Comparison of ENCODE assay signal across 12 cellular contexts in the genomic region with DNA sequence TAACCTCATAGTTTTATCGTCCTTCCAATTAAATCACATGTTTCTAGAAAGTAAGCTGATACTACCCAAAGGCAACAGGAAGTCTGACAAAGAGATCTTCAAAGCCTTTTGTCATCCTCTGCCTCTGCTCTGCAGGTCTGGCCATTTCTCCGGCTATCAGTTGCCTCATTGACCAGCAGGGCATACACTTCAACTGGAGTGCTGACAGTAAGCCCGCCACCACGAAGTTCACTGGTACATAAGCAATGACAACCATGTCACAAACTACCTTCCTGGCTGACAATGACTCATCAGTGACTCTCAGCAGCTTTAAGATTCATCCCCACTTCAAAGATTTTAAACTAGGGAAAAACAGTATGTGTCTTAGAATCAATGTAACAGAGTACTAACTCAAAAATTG. TPM values are rescaled to one million over a fixed set of nuclear protein-coding genes. Genes with fewer than 3 reads are reported as not detected.
DNase-seq lines count a peak whose midpoint lies in the region; ATAC-seq, FAIRE-seq and TF ChIP-seq lines count a peak whose summit lies in the region.
"Had no signal": no experiment of that assay in that cellular context is flagged by ENCODE, and none has a peak within 500 bp of the region (broad histone marks: within the 10 kb centered on the region; RNA-seq: fewer than 3 reads in every experiment).

No MANE protein-coding gene starts in this region.

- dilution Hi-C loops in endothelial cell of umbilical vein (cut with MboI; ENCODE audit: extremely low pct_ligation_motif_present, low sequenced_read_pairs), result no loop called here

- no peak overlapping the region for H2AFZ ChIP-seq in endothelial cell of umbilical vein (ENCODE audit: low read depth, low read length)

- H3K36me3 Mint-ChIP-seq in activated CD4-positive, alpha-beta T cell treated with anti-CD3 and anti-CD28 coated beads for 36 hours (ENCODE audit: low read depth), result peaks cover 21% of the 10 kb centered on the region
- H3K36me3 Mint-ChIP-seq in activated CD4-positive, alpha-beta T cell treated with anti-CD3 and anti-CD28 coated beads, Interleukin-2, amount 10 ng/mL, durations not matched to agents 24 days and 14 days (ENCODE audit: low read depth), result peaks cover 47% of the 10 kb centered on the region

- no peak overlapping the region for H3K4me3 Mint-ChIP-seq in activated CD4-positive, alpha-beta T cell treated with anti-CD3 and anti-CD28 coated beads for 36 hours
- H3K4me3 Mint-ChIP-seq in activated CD4-positive, alpha-beta T cell treated with anti-CD3 and anti-CD28 coated beads, Interleukin-2, amount 10 ng/mL, durations not matched to agents 24 days and 14 days, result peak overlapping the region; percentile 63

- H3K9me3 Mint-ChIP-seq in activated CD4-positive, alpha-beta T cell treated with anti-CD3 and anti-CD28 coated beads for 36 hours (ENCODE audit: low read depth), result no peaks in the 10 kb centered on the region
- H3K9me3 Mint-ChIP-seq in activated CD4-positive, alpha-beta T cell treated with anti-CD3 and anti-CD28 coated beads, Interleukin-2, amount 10 ng/mL, durations not matched to agents 24 days and 14 days, result peaks cover 5% of the 10 kb centered on the region

- no peaks in the 10 kb centered on the region for H3K27me3 ChIP-seq in endothelial cell of umbilical vein (ENCODE audit: control insufficient read depth in 2 of 2, insufficient read depth in 2 of 2, low read length in 2 of 2)
- H3K27me3 ChIP-seq in tibial artery, result no peaks in the 10 kb centered on the region
- H3K27me3 ChIP-seq: heart right ventricle, spleen had no signal

- no peak for TF ChIP-seq CTCF in endothelial cell of umbilical vein (IDR thresholded peaks at IDR 0.05; ENCODE audit: extremely low read depth in 1 of 2, insufficient read depth in 1 of 2, low read depth in 1 of 2, low read length in 2 of 2)
- TF ChIP-seq CTCF in tibial artery (IDR thresholded peaks at IDR 0.05), result no peak

- no TSS peak for BruUV-seq in endothelial cell of umbilical vein (replicated peaks; lab: Mats Ljungman, UMichigan)

- peak; percentile 71 for DNase-seq in activated CD4-positive, alpha-beta T cell treated with anti-CD3 and anti-CD28 coated beads for 36 hours
- no peak for DNase-seq in activated CD4-positive, alpha-beta T cell treated with anti-CD3 and anti-CD28 coated beads for 1 hour
- DNase-seq in activated CD4-positive, alpha-beta T cell treated with anti-CD3 and anti-CD28 coated beads, Interleukin-2, amount 10 ng/mL, durations not matched to agents 24 days and 14 days, result peak; percentile 79
- DNase-seq in endothelial cell of umbilical vein (ENCODE audit: low read depth, low spot score), result no peak
- DNase-seq in stimulated activated CD8-positive, alpha-beta memory T cell treated with anti-CD3 and anti-CD28 coated beads, Interleukin-15, amount 100 ng/mL, for 48 hours (ENCODE audit: low read depth in 2 of 2), result peak; percentile 12 to 33
- DNase-seq in tibial artery, result no peak
- DNase-seq: heart right ventricle, mucosa of descending colon, spleen had no signal

- intact Hi-C loops in activated CD4-positive, alpha-beta T cell treated with anti-CD3 and anti-CD28 coated beads for 36 hours (cut with DNase I, micrococcal nuclease), result no loop called here
- intact Hi-C loops in activated CD4-positive, alpha-beta T cell treated with anti-CD3 and anti-CD28 coated beads, Interleukin-2, amount 10 ng/mL, durations not matched to agents 24 days and 14 days (cut with micrococcal nuclease), result loop anchor here (2.0 kb wide), 1 partner anchor 20 kb away; the partner anchor contains the start of gene SPTLC1
- intact Hi-C loops in endothelial cell of umbilical vein (cut with micrococcal nuclease), result no loop called here
- intact Hi-C loops in tibial artery (cut with DNase I; ENCODE audit: low total_unique reads), result no loop called here

- POLR2A ChIA-PET in activated CD4-positive, alpha-beta T cell treated with anti-CD3 and anti-CD28 coated beads for 36 hours (lab: Charles Lee), result no interaction called here
- POLR2A ChIA-PET in endothelial cell of umbilical vein (lab: Charles Lee), result no interaction called here

- H3K27me3 Mint-ChIP-seq in activated CD4-positive, alpha-beta T cell treated with anti-CD3 and anti-CD28 coated beads for 36 hours, result no peaks in the 10 kb centered on the region
- no peaks in the 10 kb centered on the region for H3K27me3 Mint-ChIP-seq in activated CD4-positive, alpha-beta T cell treated with anti-CD3 and anti-CD28 coated beads, Interleukin-2, amount 10 ng/mL, durations not matched to agents 24 days and 14 days

- TF ChIP-seq POLR2A in endothelial cell of umbilical vein (IDR thresholded peaks at IDR 0.05; ENCODE audit: low read depth, low read length), result no peak

- H3K36me3 ChIP-seq in endothelial cell of umbilical vein (ENCODE audit: control insufficient read depth in 2 of 2, extremely low read depth in 1 of 2, insufficient read depth in 2 of 2, low read length in 2 of 2) (no peaks in the 10 kb centered on the region), tibial artery (peaks cover 0 to 6% (median 5%) of the 10 kb centered on the region in 3 donors)

- peak overlapping the region; percentile 84 for H3K27ac Mint-ChIP-seq in activated CD4-positive, alpha-beta T cell treated with anti-CD3 and anti-CD28 coated beads for 36 hours
- peak overlapping the region; percentile 85 for H3K27ac Mint-ChIP-seq in activated CD4-positive, alpha-beta T cell treated with anti-CD3 and anti-CD28 coated beads, Interleukin-2, amount 10 ng/mL, durations not matched to agents 24 days and 14 days

- H3K9me1 ChIP-seq in endothelial cell of umbilical vein (replicated peaks; ENCODE audit: control insufficient read depth, extremely low read depth, insufficient read depth, low read length), result no peaks in the 10 kb centered on the region

- peaks cover 25% of the 10 kb centered on the region for H3K79me2 ChIP-seq in endothelial cell of umbilical vein (ENCODE audit: control insufficient read depth, insufficient read depth, low read length)

- H3K4me1 ChIP-seq in endothelial cell of umbilical vein (ENCODE audit: control insufficient read depth, extremely low read depth, insufficient read depth, low read length), result peaks cover 16% of the 10 kb centered on the region
- H3K4me1 ChIP-seq in tibial artery, result no peaks in the 10 kb centered on the region

- H3K9ac ChIP-seq in endothelial cell of umbilical vein (replicated peaks; ENCODE audit: extremely low read depth, insufficient read depth, low read length), result no peak overlapping the region

- peaks cover 46% of the 10 kb centered on the region for H3K4me1 Mint-ChIP-seq in activated CD4-positive, alpha-beta T cell treated with anti-CD3 and anti-CD28 coated beads for 36 hours
- peaks cover 48% of the 10 kb centered on the region for H3K4me1 Mint-ChIP-seq in activated CD4-positive, alpha-beta T cell treated with anti-CD3 and anti-CD28 coated beads, Interleukin-2, amount 10 ng/mL, durations not matched to agents 24 days and 14 days

- CTCF ChIA-PET in activated CD4-positive, alpha-beta T cell treated with anti-CD3 and anti-CD28 coated beads for 36 hours (lab: Charles Lee), result interaction anchor here (1.5 kb wide), 1 partner anchor 46 kb away, joined by 4 read pairs; no protein-coding TSS in a partner anchor
- CTCF ChIA-PET in endothelial cell of umbilical vein (lab: Charles Lee), result no interaction called here

- H3K4me3 ChIP-seq in endothelial cell of umbilical vein (replicated peaks in 1 of 3; ENCODE audit: insufficient read depth in 1 of 3, low read depth in 1 of 3, low read length in 3 of 3), result no peak overlapping the region
- H3K4me3 ChIP-seq in tibial artery, result no peak overlapping the region
- H3K4me3 ChIP-seq: heart right ventricle, mucosa of descending colon, spleen had no signal

- ATAC-seq in activated CD4-positive, alpha-beta T cell treated with anti-CD3 and anti-CD28 coated beads for 36 hours, result peak; percentile 91
- ATAC-seq in GM21825 (IDR thresholded peaks at IDR 0.05; ENCODE audit: unreplicated experiment), result no peak
- no peak for ATAC-seq in GM18502 (IDR thresholded peaks at IDR 0.05; ENCODE audit: poor library complexity, unreplicated experiment)
- ATAC-seq: heart right ventricle, mucosa of descending colon had no signal

- no peak overlapping the region for H3K4me2 ChIP-seq in endothelial cell of umbilical vein (ENCODE audit: insufficient read depth, low read length)

- no peak for FAIRE-seq in endothelial cell of umbilical vein (lab: Jason Lieb, UNC)
- FAIRE-seq: TTC549 had no signal

- H3K27ac ChIP-seq in endothelial cell of umbilical vein (ENCODE audit: insufficient read depth, low read depth, low read length) (no peak overlapping the region), tibial artery (no peak overlapping the region)
- H3K27ac ChIP-seq: heart right ventricle had no signal

- H4K20me1 ChIP-seq in endothelial cell of umbilical vein (replicated peaks; ENCODE audit: control insufficient read depth, extremely low read depth, insufficient read depth, low read length), result no peaks in the 10 kb centered on the region

- no peaks in the 10 kb centered on the region for H3K9me3 ChIP-seq in endothelial cell of umbilical vein (replicated peaks; ENCODE audit: control insufficient read depth, insufficient read depth, low read length)
- H3K9me3 ChIP-seq in tibial artery, result no peaks in the 10 kb centered on the region
- H3K9me3 ChIP-seq: heart right ventricle, mucosa of descending colon, spleen had no signal

TF ChIP-seq in endothelial cell of umbilical vein, 7 proteins besides CTCF, POLR2A, EP300 and RAD21 (continues in another document):
- TF ChIP-seq MYC (IDR thresholded peaks at IDR 0.05; ENCODE audit: low read depth, low read length) (no peak), JUN (IDR thresholded peaks at IDR 0.05; ENCODE audit: borderline replicate concordance, insufficient read depth, insufficient read length, low read depth) (peak; percentile 22), EZH2 (IDR thresholded peaks at IDR 0.05; ENCODE audit: borderline replicate concordance, low read depth, low read length, severe bottlenecking) (no peak), GATA2 (IDR thresholded peaks at IDR 0.05; ENCODE audit: insufficient read depth, insufficient read length, low read depth, low read length) (no peak), POLR2AphosphoS5 (IDR thresholded peaks at IDR 0.05; ENCODE audit: insufficient read depth, low read depth, low read length) (no peak)

RNA-seq across cellular contexts. Expression of gene SPTLC1, which starts 20.6 kb away (rescaled TPM):
- 10 to 100 TPM; 45.9 to 46.6 TPM for total RNA-seq in activated CD4-positive, alpha-beta T cell treated with anti-CD3 and anti-CD28 coated beads for 36 hours
- 62.5 and 64.9 TPM in 2 replicates for total RNA-seq in activated CD4-positive, alpha-beta T cell treated with anti-CD3 and anti-CD28 coated beads, Interleukin-2, amount 10 ng/mL, durations not matched to agents 24 days and 14 days
- 64.6 and 68.5 TPM in 2 replicates for total RNA-seq in endothelial cell of umbilical vein
- 29.2 and 35.9 TPM in 2 replicates for polyA plus RNA-seq in endothelial cell of umbilical vein
- polyA plus RNA-seq in endothelial cell of umbilical vein (2011; cell fraction: cytosol; rRNA removed), result 42.9 and 43.1 TPM in 2 replicates
- 52.1 and 62.9 TPM in 2 replicates for polyA plus RNA-seq in endothelial cell of umbilical vein (2011; cell fraction: nucleus; rRNA removed)
- polyA plus RNA-seq in endothelial cell of umbilical vein (2012), result 61.1 and 73.3 TPM in 2 replicates
- polyA minus RNA-seq in endothelial cell of umbilical vein, result 74.6 and 96.0 TPM in 2 replicates
- polyA minus RNA-seq in endothelial cell of umbilical vein (2011; cell fraction: cytosol; rRNA and poly(A)+ RNA removed), result 24.8 TPM
- polyA minus RNA-seq in endothelial cell of umbilical vein (2011; cell fraction: nucleus; rRNA and poly(A)+ RNA removed), result 60.0 and 80.1 TPM in 2 replicates

Comparison
In these comparisons a context has a peak if more than half of its experiments do, and no peak if none do; other contexts are left out.
1. DNase-seq: peak in activated CD4-positive, alpha-beta T cell treated with anti-CD3 and anti-CD28 coated beads for 36 hours (single experiment), activated CD4-positive, alpha-beta T cell treated with anti-CD3 and anti-CD28 coated beads, Interleukin-2, amount 10 ng/mL, durations not matched to agents 24 days and 14 days (single experiment) and stimulated activated CD8-positive, alpha-beta memory T cell treated with anti-CD3 and anti-CD28 coated beads, Interleukin-15, amount 100 ng/mL, for 48 hours (2 of 2); none in activated CD4-positive, alpha-beta T cell treated with anti-CD3 and anti-CD28 coated beads for 1 hour (single experiment), endothelial cell of umbilical vein (single experiment) and tibial artery (0 of 2).